ENCODE assay signal across 21 cellular contexts in the genomic region with DNA sequence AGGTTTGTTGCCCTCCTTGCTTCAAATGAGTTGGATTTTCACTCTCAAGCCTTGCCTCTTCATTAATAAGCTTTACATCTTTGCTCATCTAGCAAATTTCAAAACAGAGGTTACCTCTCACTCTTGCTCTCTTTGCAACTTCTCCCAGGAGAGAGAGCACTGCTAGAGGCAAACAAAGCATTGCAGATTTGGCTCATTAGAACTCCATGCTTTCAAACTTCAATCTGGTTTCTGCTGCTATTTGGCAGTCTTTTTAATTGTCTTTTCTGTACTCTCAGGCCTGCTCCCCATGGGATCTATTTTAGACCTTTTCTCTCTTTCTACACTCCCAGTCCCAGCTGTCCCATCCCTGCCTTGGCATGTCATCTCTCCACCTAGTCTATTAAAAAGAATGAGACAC. TPM values are rescaled to one million over a fixed set of nuclear protein-coding genes. Genes with fewer than 3 reads are reported as not detected.
"Had no signal": no experiment of that assay in that cellular context is flagged by ENCODE, and none has a peak within 500 bp of the region (broad histone marks: within the 10 kb centered on the region; RNA-seq: fewer than 3 reads in every experiment).

No MANE protein-coding gene starts in this region.

- H3K4me1 ChIP-seq: left lung, upper lobe of right lung had no signal

- H3K36me3 Mint-ChIP-seq: naive thymus-derived CD4-positive, alpha-beta T cell had no signal

- H3K4me3 Mint-ChIP-seq: activated naive CD4-positive, alpha-beta T cell treated with anti-CD3 and anti-CD28 coated beads for 36 hours; activated naive CD8-positive, alpha-beta T cell treated with anti-CD3 and anti-CD28 coated beads, Interleukin-2, amount 50 U/mL, for 24 hours; activated T-helper 17 cell treated with anti-CD3 and anti-CD28 coated beads, Interleukin-2, amount 50 U/mL, for 72 hours; naive thymus-derived CD4-positive, alpha-beta T cell had no signal

- H3K27ac Mint-ChIP-seq: activated naive CD4-positive, alpha-beta T cell treated with anti-CD3 and anti-CD28 coated beads for 36 hours; activated naive CD8-positive, alpha-beta T cell treated with anti-CD3 and anti-CD28 coated beads, Interleukin-2, amount 50 U/mL, for 24 hours; activated T-helper 17 cell treated with anti-CD3 and anti-CD28 coated beads, Interleukin-2, amount 50 U/mL, for 72 hours; naive thymus-derived CD4-positive, alpha-beta T cell had no signal

- H3K27ac ChIP-seq: left lung, neutrophil, thoracic aorta, upper lobe of right lung had no signal

- DNase-seq: activated CD4-positive, CD25-positive, alpha-beta regulatory T cell treated with anti-CD3 and anti-CD28 coated beads, Interleukin-2, amount 50 U/mL, for 72 hours; activated naive CD4-positive, alpha-beta T cell treated with anti-CD3 and anti-CD28 coated beads for 36 hours; activated naive CD8-positive, alpha-beta T cell treated with anti-CD3 and anti-CD28 coated beads, Interleukin-2, amount 50 U/mL, for 24 hours; aorta; hypothalamus; kidney; left lung; mammary epithelial cell; mucosa of descending colon; naive thymus-derived CD4-positive, alpha-beta T cell; stimulated activated CD4-positive, alpha-beta T cell treated with anti-CD3 and anti-CD28 coated beads, Interleukin-12 subunit alpha, Interleukin-12 subunit beta, amount 100 ng/mL, for 4 hours; stimulated activated CD4-positive, alpha-beta T cell treated with anti-CD3 and anti-CD28 coated beads, Interleukin-2, amount 100 ng/mL, for 24 hours; upper lobe of right lung had no signal

- H3K4me3 ChIP-seq: dorsolateral prefrontal cortex, left lung, mucosa of descending colon, thoracic aorta, upper lobe of right lung had no signal

- H3K27me3 ChIP-seq: dorsolateral prefrontal cortex, left lung, neutrophil, upper lobe of right lung had no signal

- H3K4me1 Mint-ChIP-seq: activated naive CD8-positive, alpha-beta T cell treated with anti-CD3 and anti-CD28 coated beads, Interleukin-2, amount 50 U/mL, for 24 hours; activated T-helper 17 cell treated with anti-CD3 and anti-CD28 coated beads, Interleukin-2, amount 50 U/mL, for 72 hours; naive thymus-derived CD4-positive, alpha-beta T cell had no signal

- H3K9me3 ChIP-seq: left lung, mucosa of descending colon, neutrophil, thoracic aorta, upper lobe of right lung had no signal

- H3K27me3 Mint-ChIP-seq: activated naive CD8-positive, alpha-beta T cell treated with anti-CD3 and anti-CD28 coated beads, Interleukin-2, amount 50 U/mL, for 24 hours; activated T-helper 17 cell treated with anti-CD3 and anti-CD28 coated beads, Interleukin-2, amount 50 U/mL, for 72 hours; naive thymus-derived CD4-positive, alpha-beta T cell had no signal

- ATAC-seq: activated naive CD8-positive, alpha-beta T cell treated with anti-CD3 and anti-CD28 coated beads, Interleukin-2, amount 50 U/mL, for 24 hours; activated T-helper 17 cell treated with anti-CD3 and anti-CD28 coated beads, Interleukin-2, amount 50 U/mL, for 72 hours; esophagus mucosa; left lung; mucosa of descending colon; naive thymus-derived CD4-positive, alpha-beta T cell; upper lobe of right lung had no signal

- H3K9me3 Mint-ChIP-seq: activated naive CD4-positive, alpha-beta T cell treated with anti-CD3 and anti-CD28 coated beads for 36 hours; activated naive CD8-positive, alpha-beta T cell treated with anti-CD3 and anti-CD28 coated beads, Interleukin-2, amount 50 U/mL, for 24 hours had no signal

- H3K36me3 ChIP-seq: left lung, neutrophil, thoracic aorta, upper lobe of right lung had no signal

RNA-seq across cellular contexts. Expression of a gene that starts 15.1 kb away (rescaled TPM):
- total RNA-seq: activated CD8-positive, alpha-beta memory T cell treated with anti-CD3 and anti-CD28 coated beads for 36 hours; activated naive CD4-positive, alpha-beta T cell treated with anti-CD3 and anti-CD28 coated beads for 36 hours; activated T-helper 17 cell treated with anti-CD3 and anti-CD28 coated beads, Interleukin-2, amount 50 U/mL, for 72 hours; bronchial epithelial cell; esophagus mucosa; mammary epithelial cell; naive thymus-derived CD4-positive, alpha-beta T cell; T-helper 2 cell treated with Interferon-gamma antibody and Interleukin-4, amounts not matched to agents 100 ng/mL and 5 ng/mL, for 36 hours; upper lobe of right lung had no signal
- polyA plus RNA-seq: mammary epithelial cell; naive thymus-derived CD4-positive, alpha-beta T cell had no signal
